In the genomic region with DNA sequence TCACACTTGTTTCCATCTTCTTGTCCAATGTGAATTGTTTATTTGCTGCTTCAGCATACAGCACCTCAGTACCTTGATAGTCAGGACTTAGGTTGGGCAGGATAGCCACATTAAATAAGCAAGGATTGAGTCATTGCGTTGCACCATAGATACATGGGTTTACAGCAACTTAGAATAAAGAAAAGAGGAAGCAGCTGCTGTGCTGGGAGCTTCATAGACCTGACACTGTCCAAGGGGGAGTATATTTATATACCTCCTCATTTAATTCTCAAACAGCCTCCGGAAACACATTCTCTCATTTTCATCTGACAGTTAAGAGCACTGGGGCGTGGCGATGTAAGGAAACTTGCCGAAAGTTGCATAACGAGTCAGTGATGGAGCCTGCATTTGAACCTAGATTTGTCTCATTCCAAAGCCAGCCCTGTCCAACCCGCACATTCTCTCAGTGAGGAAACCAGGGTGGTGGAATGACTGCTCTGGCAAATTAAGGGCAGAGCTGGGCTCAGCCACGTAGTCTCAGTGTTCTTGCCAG, we compare ENCODE assay signal across 9 cellular contexts. TPM values are rescaled to one million over a fixed set of nuclear protein-coding genes. Genes with fewer than 3 reads are reported as not detected.
DNase-seq lines count a peak whose midpoint lies in the region; ATAC-seq and TF ChIP-seq lines count a peak whose summit lies in the region.
"Had no signal": no experiment of that assay in that cellular context is flagged by ENCODE, and none has a peak within 500 bp of the region (broad histone marks: within the 10 kb centered on the region; RNA-seq: fewer than 3 reads in every experiment).

No MANE protein-coding gene starts in this region.

- H3K27ac Mint-ChIP-seq in activated CD8-positive, alpha-beta T cell treated with anti-CD3 and anti-CD28 coated beads for 36 hours = peak overlapping the region; percentile 82

- H3K4me1 Mint-ChIP-seq in activated CD8-positive, alpha-beta T cell treated with anti-CD3 and anti-CD28 coated beads for 36 hours (ENCODE audit: low read depth) = peaks cover 87% of the 10 kb centered on the region

- no peaks in the 10 kb centered on the region for H3K36me3 ChIP-seq in mucosa of descending colon (ENCODE audit: low read depth)
- H3K36me3 ChIP-seq: thoracic aorta had no signal

- CTCF ChIA-PET in activated CD8-positive, alpha-beta T cell treated with anti-CD3 and anti-CD28 coated beads for 36 hours (lab: Charles Lee) = interaction anchor here (0.9 to 4.5 kb wide), 11 partner anchors 12 to 155 kb away, joined by 3 to 32 read pairs (median 4); no protein-coding TSS in a partner anchor

- TF ChIP-seq CTCF in GM10266 (IDR thresholded peaks at IDR 0.05; ENCODE audit: control insufficient read depth, insufficient read depth, low read depth, missing control alignments) (no peak), mucosa of descending colon (IDR thresholded peaks at IDR 0.05) (no peak)
- no peak for TF ChIP-seq CTCF in activated CD8-positive, alpha-beta T cell treated with anti-CD3 and anti-CD28 coated beads for 36 hours (IDR thresholded peaks at IDR 0.05)

- H3K36me3 Mint-ChIP-seq in activated CD8-positive, alpha-beta T cell treated with anti-CD3 and anti-CD28 coated beads for 36 hours (ENCODE audit: low read depth) = peaks cover 21% of the 10 kb centered on the region

- H3K9me3 ChIP-seq in mucosa of descending colon = no peaks in the 10 kb centered on the region
- H3K9me3 ChIP-seq: thoracic aorta had no signal

- peak; percentile 67 for DNase-seq in GM10266 (ENCODE audit: extremely low spot score)
- peak; percentile 95 for DNase-seq in KG1 (lab: John Stamatoyannopoulos, UW)
- peak; percentile 71 for DNase-seq in activated CD8-positive, alpha-beta T cell treated with anti-CD3 and anti-CD28 coated beads for 36 hours
- DNase-seq in mucosa of descending colon = peak in 1 of 3 donors; percentile 4
- DNase-seq in NCI-H128 (lab: John Stamatoyannopoulos, UW; ENCODE audit: unreplicated experiment) = no peak

- no peak overlapping the region for H3K4me3 ChIP-seq in mucosa of descending colon
- H3K4me3 ChIP-seq: thoracic aorta had no signal

- H3K9me3 Mint-ChIP-seq in activated CD8-positive, alpha-beta T cell treated with anti-CD3 and anti-CD28 coated beads for 36 hours = no peaks in the 10 kb centered on the region

- POLR2A ChIA-PET in activated CD8-positive, alpha-beta T cell treated with anti-CD3 and anti-CD28 coated beads for 36 hours (lab: Charles Lee) = interaction anchor here (0.9 to 3.7 kb wide), 8 partner anchors 10 to 80 kb away, joined by 3 to 11 read pairs (median 8); a partner anchor contains a TSS

- ATAC-seq in GM21528 (IDR thresholded peaks at IDR 0.05; ENCODE audit: low FRiP score, unreplicated experiment) (peak; percentile 81), mucosa of descending colon (peak; percentile 76), HG03460 (IDR thresholded peaks at IDR 0.05; ENCODE audit: unreplicated experiment) (no peak), HG03097 (IDR thresholded peaks at IDR 0.05; ENCODE audit: low FRiP score, unreplicated experiment) (no peak)
- ATAC-seq in activated CD8-positive, alpha-beta T cell treated with anti-CD3 and anti-CD28 coated beads for 36 hours = peak; percentile 77

- intact Hi-C loops in activated CD8-positive, alpha-beta T cell treated with anti-CD3 and anti-CD28 coated beads for 36 hours (cut with micrococcal nuclease) = loop anchor here (2.0 to 10.0 kb wide), 3 partner anchors 19 to 157 kb away; no protein-coding TSS in a partner anchor
- intact Hi-C loops in mucosa of descending colon (cut with DNase I, micrococcal nuclease) = no loop called here

- peak overlapping the region; percentile 46 for H3K4me3 Mint-ChIP-seq in activated CD8-positive, alpha-beta T cell treated with anti-CD3 and anti-CD28 coated beads for 36 hours

- no peaks in the 10 kb centered on the region for H3K27me3 Mint-ChIP-seq in activated CD8-positive, alpha-beta T cell treated with anti-CD3 and anti-CD28 coated beads for 36 hours

- no peaks in the 10 kb centered on the region for H3K4me1 ChIP-seq in mucosa of descending colon (ENCODE audit: low read depth)

RNA-seq across cellular contexts. Expression of a gene that starts 42.2 kb away (rescaled TPM):
- total RNA-seq in activated CD8-positive, alpha-beta T cell treated with anti-CD3 and anti-CD28 coated beads for 36 hours = 10 to 100 TPM; 36.1 to 40.6 TPM
- 1 to 10 TPM; 3.5 to 5.9 (median 3.9) TPM for total RNA-seq in mucosa of descending colon

Comparison
In these comparisons a context has a peak if more than half of its experiments do, and no peak if none do; other contexts are left out.
1. ATAC-seq: peak in GM21528 (single experiment), activated CD8-positive, alpha-beta T cell treated with anti-CD3 and anti-CD28 coated beads for 36 hours (single experiment) and mucosa of descending colon (single experiment); none in HG03460 (single experiment) and HG03097 (single experiment).
2. RNA of a gene that starts 42.2 kb away (total RNA-seq): 36.1 to 40.6 TPM in activated CD8-positive, alpha-beta T cell treated with anti-CD3 and anti-CD28 coated beads for 36 hours; 3.5 to 5.9 TPM in mucosa of descending colon; every median in the first group is over 4 times any median in the second.